Comparison of ENCODE assay signal across 1 cellular context in the genomic region with DNA sequence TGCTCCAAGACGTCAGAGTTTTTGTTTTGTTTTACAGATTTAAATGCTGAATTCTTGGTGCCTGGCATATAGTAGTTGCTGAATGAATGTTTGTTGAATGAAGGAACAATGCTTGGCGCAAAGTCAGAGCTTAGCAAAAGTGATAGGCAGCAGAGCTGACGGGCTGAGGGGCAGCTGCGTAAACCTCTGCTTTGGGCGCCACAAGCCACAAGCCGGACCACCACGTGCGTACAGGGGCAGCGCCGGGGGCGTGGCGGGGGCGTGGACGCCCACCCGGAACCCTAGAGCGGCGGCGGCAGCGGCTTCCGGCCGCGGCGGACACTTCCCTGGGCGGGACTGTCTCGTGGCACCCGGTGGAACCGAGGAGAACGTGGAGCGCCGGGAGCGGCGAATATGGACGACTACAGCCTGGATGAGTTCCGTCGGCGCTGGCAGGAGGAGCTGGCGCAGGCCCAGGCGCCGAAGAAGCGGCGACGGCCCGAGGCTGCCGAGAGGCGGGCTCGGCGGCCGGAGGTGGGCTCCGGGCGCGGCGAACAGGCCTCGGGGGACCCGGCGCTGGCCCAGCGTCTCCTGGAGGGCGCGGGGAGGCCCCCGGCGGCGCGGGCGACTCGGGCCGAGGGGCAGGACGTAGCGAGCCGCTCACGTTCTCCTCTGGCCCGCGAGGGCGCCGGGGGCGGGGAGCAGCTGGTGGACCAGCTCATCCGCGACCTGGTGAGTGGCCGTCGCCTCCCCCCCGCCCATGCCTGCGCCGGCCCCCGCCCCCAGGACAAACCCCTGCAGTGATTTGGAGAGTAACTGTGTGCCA.
TF ChIP-seq lines count a peak whose summit lies in the region.

TSS of gene FBXW8 (plus strand) at position 306 of the 805 bp plus-strand sequence. CDS start at position 394, 88 bp downstream.

TF ChIP-seq in HEK293, 187 proteins besides CTCF, POLR2A, EP300 and RAD21 (continued from another document and continues in another):
- TF ChIP-seq ZFP41 (tag by site-specific recombination; IDR thresholded peaks at IDR 0.05; ENCODE audit: borderline replicate concordance) = no peak
- TF ChIP-seq, protein P1, sequence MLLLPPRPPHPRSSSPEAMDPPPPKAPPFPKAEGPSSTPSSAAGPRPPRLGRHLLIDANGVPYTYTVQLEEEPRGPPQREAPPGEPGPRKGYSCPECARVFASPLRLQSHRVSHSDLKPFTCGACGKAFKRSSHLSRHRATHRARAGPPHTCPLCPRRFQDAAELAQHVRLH (tag by site-specific recombination; IDR thresholded peaks at IDR 0.05) = peak; percentile 13; the same call in 1 of the 2 replicates
- TF ChIP-seq ZNF248 (tag by site-specific recombination; IDR thresholded peaks at IDR 0.05) = no peak
- peak; percentile 76; the same call in 1 of the 2 replicates for TF ChIP-seq ZNF501 (tag by site-specific recombination; IDR thresholded peaks at IDR 0.05)
- TF ChIP-seq ZNF404 (tag by site-specific recombination; IDR thresholded peaks at IDR 0.05) = no peak
- TF ChIP-seq ZNF514 (tag by site-specific recombination; IDR thresholded peaks at IDR 0.05) = no peak
- peak; percentile 88; the same call in 1 of the 2 replicates for TF ChIP-seq ZNF610 (tag by site-specific recombination; IDR thresholded peaks at IDR 0.05; ENCODE audit: borderline replicate concordance)
- peak; percentile 100 for TF ChIP-seq KLF16 (tag by site-specific recombination; IDR thresholded peaks at IDR 0.05)
- no peak for TF ChIP-seq ZNF121 (tag by site-specific recombination; IDR thresholded peaks at IDR 0.05)
- TF ChIP-seq BCL11B (tag by site-specific recombination; IDR thresholded peaks at IDR 0.05; ENCODE audit: low read depth) = no peak
- TF ChIP-seq ZNF600 (tag by site-specific recombination; IDR thresholded peaks at IDR 0.05) = no peak; the same call in 1 of the 2 replicates
- TF ChIP-seq ZBTB48 (tag by site-specific recombination; IDR thresholded peaks at IDR 0.05) = no peak
- TF ChIP-seq, protein P2, sequence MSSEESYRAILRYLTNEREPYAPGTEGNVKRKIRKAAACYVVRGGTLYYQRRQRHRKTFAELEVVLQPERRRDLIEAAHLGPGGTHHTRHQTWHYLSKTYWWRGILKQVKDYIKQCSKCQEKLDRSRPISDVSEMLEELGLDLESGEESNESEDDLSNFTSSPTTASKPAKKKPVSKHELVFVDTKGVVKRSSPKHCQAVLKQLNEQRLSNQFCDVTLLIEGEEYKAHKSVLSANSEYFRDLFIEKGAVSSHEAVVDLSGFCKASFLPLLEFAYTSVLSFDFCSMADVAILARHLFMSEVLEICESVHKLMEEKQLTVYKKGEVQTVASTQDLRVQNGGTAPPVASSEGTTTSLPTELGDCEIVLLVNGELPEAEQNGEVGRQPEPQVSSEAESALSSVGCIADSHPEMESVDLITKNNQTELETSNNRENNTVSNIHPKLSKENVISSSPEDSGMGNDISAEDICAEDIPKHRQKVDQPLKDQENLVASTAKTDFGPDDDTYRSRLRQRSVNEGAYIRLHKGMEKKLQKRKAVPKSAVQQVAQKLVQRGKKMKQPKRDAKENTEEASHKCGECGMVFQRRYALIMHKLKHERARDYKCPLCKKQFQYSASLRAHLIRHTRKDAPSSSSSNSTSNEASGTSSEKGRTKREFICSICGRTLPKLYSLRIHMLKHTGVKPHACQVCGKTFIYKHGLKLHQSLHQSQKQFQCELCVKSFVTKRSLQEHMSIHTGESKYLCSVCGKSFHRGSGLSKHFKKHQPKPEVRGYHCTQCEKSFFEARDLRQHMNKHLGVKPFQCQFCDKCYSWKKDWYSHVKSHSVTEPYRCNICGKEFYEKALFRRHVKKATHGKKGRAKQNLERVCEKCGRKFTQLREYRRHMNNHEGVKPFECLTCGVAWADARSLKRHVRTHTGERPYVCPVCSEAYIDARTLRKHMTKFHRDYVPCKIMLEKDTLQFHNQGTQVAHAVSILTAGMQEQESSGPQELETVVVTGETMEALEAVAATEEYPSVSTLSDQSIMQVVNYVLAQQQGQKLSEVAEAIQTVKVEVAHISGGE (tag by site-specific recombination; conservative IDR thresholded peaks at IDR 0.05; ENCODE audit: low read depth) = peak; percentile 98
- peak; percentile 75; the same call in 1 of the 2 replicates for TF ChIP-seq KLF7 (tag by site-specific recombination; IDR thresholded peaks at IDR 0.05; ENCODE audit: borderline replicate concordance)
- no peak for TF ChIP-seq ZNF292 (tag by site-specific recombination; IDR thresholded peaks at IDR 0.05; ENCODE audit: borderline replicate concordance, low read depth)
- TF ChIP-seq SP2 (tag by site-specific recombination; IDR thresholded peaks at IDR 0.05) = peak; percentile 75
- TF ChIP-seq SP7 (tag by site-specific recombination; IDR thresholded peaks at IDR 0.05) = peak; percentile 51; the same call in 1 of the 2 replicates
- TF ChIP-seq ZNF16 (tag by site-specific recombination; IDR thresholded peaks at IDR 0.05; ENCODE audit: low read depth) = no peak
- 0 out of 2 replicates have a peak, but pooled peaks have one; percentile 10 for TF ChIP-seq ZNF423 (tag by site-specific recombination; IDR thresholded peaks at IDR 0.05)
- TF ChIP-seq ZNF157 (tag by site-specific recombination; IDR thresholded peaks at IDR 0.05) = no peak
- TF ChIP-seq KLF9 (tag by site-specific recombination; IDR thresholded peaks at IDR 0.05; ENCODE audit: low read depth) = peak; percentile 100
- TF ChIP-seq ZNF23 (tag by site-specific recombination; IDR thresholded peaks at IDR 0.05; ENCODE audit: borderline replicate concordance) = no peak
- TF ChIP-seq, protein P3, sequence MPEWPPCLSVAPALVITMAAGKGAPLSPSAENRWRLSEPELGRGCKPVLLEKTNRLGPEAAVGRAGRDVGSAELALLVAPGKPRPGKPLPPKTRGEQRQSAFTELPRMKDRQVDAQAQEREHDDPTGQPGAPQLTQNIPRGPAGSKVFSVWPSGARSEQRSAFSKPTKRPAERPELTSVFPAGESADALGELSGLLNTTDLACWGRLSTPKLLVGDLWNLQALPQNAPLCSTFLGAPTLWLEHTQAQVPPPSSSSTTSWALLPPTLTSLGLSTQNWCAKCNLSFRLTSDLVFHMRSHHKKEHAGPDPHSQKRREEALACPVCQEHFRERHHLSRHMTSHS (tag by site-specific recombination; IDR thresholded peaks at IDR 0.05) = no peak
- TF ChIP-seq, protein P4, sequence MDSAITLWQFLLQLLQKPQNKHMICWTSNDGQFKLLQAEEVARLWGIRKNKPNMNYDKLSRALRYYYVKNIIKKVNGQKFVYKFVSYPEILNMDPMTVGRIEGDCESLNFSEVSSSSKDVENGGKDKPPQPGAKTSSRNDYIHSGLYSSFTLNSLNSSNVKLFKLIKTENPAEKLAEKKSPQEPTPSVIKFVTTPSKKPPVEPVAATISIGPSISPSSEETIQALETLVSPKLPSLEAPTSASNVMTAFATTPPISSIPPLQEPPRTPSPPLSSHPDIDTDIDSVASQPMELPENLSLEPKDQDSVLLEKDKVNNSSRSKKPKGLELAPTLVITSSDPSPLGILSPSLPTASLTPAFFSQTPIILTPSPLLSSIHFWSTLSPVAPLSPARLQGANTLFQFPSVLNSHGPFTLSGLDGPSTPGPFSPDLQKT (IDR thresholded peaks at IDR 0.05; ENCODE audit: borderline replicate concordance, low read depth, low read length) = peak; percentile 28; the same call in 1 of the 2 replicates
- TF ChIP-seq ZNF132 (tag by site-specific recombination; IDR thresholded peaks at IDR 0.05; ENCODE audit: borderline replicate concordance) = no peak
- TF ChIP-seq ZNF677 (tag by site-specific recombination; IDR thresholded peaks at IDR 0.05) = peak; percentile 29; the same call in 1 of the 2 replicates
- TF ChIP-seq SP3 (tag by site-specific recombination; IDR thresholded peaks at IDR 0.05) = peak; percentile 94
- TF ChIP-seq ZNF324 (tag by site-specific recombination; IDR thresholded peaks at IDR 0.05) = no peak
- TF ChIP-seq GLIS1 (tag by site-specific recombination; IDR thresholded peaks at IDR 0.05) = peak; percentile 56; the same call in 1 of the 2 replicates
- no peak for TF ChIP-seq GFI1B (tag by site-specific recombination; IDR thresholded peaks at IDR 0.05)
- TF ChIP-seq ZNF670 (tag by site-specific recombination; IDR thresholded peaks at IDR 0.05; ENCODE audit: low read depth) = no peak
- TF ChIP-seq, protein P5, sequence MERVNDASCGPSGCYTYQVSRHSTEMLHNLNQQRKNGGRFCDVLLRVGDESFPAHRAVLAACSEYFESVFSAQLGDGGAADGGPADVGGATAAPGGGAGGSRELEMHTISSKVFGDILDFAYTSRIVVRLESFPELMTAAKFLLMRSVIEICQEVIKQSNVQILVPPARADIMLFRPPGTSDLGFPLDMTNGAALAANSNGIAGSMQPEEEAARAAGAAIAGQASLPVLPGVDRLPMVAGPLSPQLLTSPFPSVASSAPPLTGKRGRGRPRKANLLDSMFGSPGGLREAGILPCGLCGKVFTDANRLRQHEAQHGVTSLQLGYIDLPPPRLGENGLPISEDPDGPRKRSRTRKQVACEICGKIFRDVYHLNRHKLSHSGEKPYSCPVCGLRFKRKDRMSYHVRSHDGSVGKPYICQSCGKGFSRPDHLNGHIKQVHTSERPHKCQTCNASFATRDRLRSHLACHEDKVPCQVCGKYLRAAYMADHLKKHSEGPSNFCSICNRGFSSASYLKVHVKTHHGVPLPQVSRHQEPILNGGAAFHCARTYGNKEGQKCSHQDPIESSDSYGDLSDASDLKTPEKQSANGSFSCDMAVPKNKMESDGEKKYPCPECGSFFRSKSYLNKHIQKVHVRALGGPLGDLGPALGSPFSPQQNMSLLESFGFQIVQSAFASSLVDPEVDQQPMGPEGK (tag by site-specific recombination; IDR thresholded peaks at IDR 0.05) = peak; percentile 93
- TF ChIP-seq, protein P6, sequence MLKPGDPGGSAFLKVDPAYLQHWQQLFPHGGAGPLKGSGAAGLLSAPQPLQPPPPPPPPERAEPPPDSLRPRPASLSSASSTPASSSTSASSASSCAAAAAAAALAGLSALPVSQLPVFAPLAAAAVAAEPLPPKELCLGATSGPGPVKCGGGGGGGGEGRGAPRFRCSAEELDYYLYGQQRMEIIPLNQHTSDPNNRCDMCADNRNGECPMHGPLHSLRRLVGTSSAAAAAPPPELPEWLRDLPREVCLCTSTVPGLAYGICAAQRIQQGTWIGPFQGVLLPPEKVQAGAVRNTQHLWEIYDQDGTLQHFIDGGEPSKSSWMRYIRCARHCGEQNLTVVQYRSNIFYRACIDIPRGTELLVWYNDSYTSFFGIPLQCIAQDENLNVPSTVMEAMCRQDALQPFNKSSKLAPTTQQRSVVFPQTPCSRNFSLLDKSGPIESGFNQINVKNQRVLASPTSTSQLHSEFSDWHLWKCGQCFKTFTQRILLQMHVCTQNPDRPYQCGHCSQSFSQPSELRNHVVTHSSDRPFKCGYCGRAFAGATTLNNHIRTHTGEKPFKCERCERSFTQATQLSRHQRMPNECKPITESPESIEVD (tag by site-specific recombination; IDR thresholded peaks at IDR 0.05) = no peak
- peak; percentile 96 for TF ChIP-seq ZXDB (tag by site-specific recombination; IDR thresholded peaks at IDR 0.05)
- TF ChIP-seq, protein P7, sequence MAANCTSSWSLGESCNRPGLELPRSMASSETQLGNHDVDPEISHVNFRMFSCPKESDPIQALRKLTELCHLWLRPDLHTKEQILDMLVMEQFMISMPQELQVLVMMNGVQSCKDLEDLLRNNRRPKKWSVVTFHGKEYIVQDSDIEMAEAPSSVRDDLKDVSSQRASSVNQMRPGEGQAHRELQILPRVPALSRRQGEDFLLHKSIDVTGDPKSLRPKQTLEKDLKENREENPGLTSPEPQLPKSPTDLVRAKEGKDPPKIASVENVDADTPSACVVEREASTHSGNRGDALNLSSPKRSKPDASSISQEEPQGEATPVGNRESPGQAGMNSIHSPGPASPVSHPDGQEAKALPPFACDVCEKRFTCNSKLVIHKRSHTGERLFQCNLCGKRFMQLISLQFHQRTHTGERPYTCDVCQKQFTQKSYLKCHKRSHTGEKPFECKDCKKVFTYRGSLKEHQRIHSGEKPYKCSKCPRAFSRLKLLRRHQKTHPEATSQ (tag by site-specific recombination; IDR thresholded peaks at IDR 0.05) = no peak
- TF ChIP-seq ZNF24 (tag by site-specific recombination; IDR thresholded peaks at IDR 0.05) = peak; percentile 19; the same call in 1 of the 2 replicates
- TF ChIP-seq ZNF433 (tag by site-specific recombination; IDR thresholded peaks at IDR 0.05; ENCODE audit: low read depth) = no peak
- peak; percentile 56; the same call in 1 of the 2 replicates for TF ChIP-seq ZNF629 (tag by site-specific recombination; IDR thresholded peaks at IDR 0.05)
- TF ChIP-seq ZNF76 (tag by site-specific recombination; IDR thresholded peaks at IDR 0.05; ENCODE audit: borderline replicate concordance, low read depth) = peak; percentile 67; the same call in 1 of the 2 replicates
- peak; percentile 80 for TF ChIP-seq ZEB2 (tag by site-specific recombination; IDR thresholded peaks at IDR 0.05)
- TF ChIP-seq REPIN1 (tag by site-specific recombination; IDR thresholded peaks at IDR 0.05; ENCODE audit: low read depth) = no peak
- no peak for TF ChIP-seq ZNF777 (tag by site-specific recombination; IDR thresholded peaks at IDR 0.05; ENCODE audit: borderline replicate concordance)
- TF ChIP-seq ZNF792 (tag by site-specific recombination; IDR thresholded peaks at IDR 0.05) = 0 out of 2 replicates have a peak, but pooled peaks have one; percentile 56
- TF ChIP-seq IKZF3 (tag by site-specific recombination; IDR thresholded peaks at IDR 0.05) = peak; percentile 79
- TF ChIP-seq KLF17 (tag by site-specific recombination; IDR thresholded peaks at IDR 0.05) = peak; percentile 46; the same call in 1 of the 2 replicates
- no peak for TF ChIP-seq ZSCAN23 (tag by site-specific recombination; IDR thresholded peaks at IDR 0.05)
- no peak for TF ChIP-seq OVOL3 (tag by site-specific recombination; IDR thresholded peaks at IDR 0.05)
- TF ChIP-seq ZSCAN30 (tag by site-specific recombination; IDR thresholded peaks at IDR 0.05) = peak; percentile 59; the same call in 1 of the 2 replicates
- TF ChIP-seq ZNF394 (tag by site-specific recombination; IDR thresholded peaks at IDR 0.05; ENCODE audit: borderline replicate concordance) = no peak
- no peak for TF ChIP-seq ZNF138 (tag by site-specific recombination; IDR thresholded peaks at IDR 0.05; ENCODE audit: borderline replicate concordance)
- TF ChIP-seq KLF10 (tag by site-specific recombination; IDR thresholded peaks at IDR 0.05) = peak; percentile 100
- TF ChIP-seq, protein P8, sequence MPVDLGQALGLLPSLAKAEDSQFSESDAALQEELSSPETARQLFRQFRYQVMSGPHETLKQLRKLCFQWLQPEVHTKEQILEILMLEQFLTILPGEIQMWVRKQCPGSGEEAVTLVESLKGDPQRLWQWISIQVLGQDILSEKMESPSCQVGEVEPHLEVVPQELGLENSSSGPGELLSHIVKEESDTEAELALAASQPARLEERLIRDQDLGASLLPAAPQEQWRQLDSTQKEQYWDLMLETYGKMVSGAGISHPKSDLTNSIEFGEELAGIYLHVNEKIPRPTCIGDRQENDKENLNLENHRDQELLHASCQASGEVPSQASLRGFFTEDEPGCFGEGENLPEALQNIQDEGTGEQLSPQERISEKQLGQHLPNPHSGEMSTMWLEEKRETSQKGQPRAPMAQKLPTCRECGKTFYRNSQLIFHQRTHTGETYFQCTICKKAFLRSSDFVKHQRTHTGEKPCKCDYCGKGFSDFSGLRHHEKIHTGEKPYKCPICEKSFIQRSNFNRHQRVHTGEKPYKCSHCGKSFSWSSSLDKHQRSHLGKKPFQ (tag by site-specific recombination; IDR thresholded peaks at IDR 0.05) = no peak
